In genomic region chr4:15779336-15779735, GRCh38 we compare ENCODE assay signal across 8 cellular contexts. TPM values are rescaled to one million over a fixed set of nuclear protein-coding genes. Genes with fewer than 3 reads are reported as not detected.
A peak's percentile ranks its signal among the peaks of the same experiment; 100 is the strongest.
DNase-seq lines count a peak whose midpoint lies in the region; ATAC-seq and TF ChIP-seq lines count a peak whose summit lies in the region.

No MANE protein-coding gene starts in this region.

- H3K27ac ChIP-seq in OCI-LY7 (ENCODE audit: low read depth, low read length, poor library complexity, severe bottlenecking) (peak overlapping the region; percentile 96), dorsolateral prefrontal cortex (peak overlapping the region in 36 of 59 donors; percentile 16 to 78 (median 54))

- H3K4me3 ChIP-seq in OCI-LY7 (ENCODE audit: low read depth, low read length, poor library complexity, severe bottlenecking), result peak overlapping the region; percentile 76
- peak overlapping the region; percentile 26 to 80 (median 64) for H3K4me3 ChIP-seq in dorsolateral prefrontal cortex
- no peak overlapping the region for H3K4me3 ChIP-seq in lower leg skin (ENCODE audit: low read depth, poor library complexity, severe bottlenecking)

- H3K9me3 ChIP-seq in OCI-LY7 (ENCODE audit: low read length), result peaks cover 30% of the 10 kb centered on the region

- DNase-seq in activated T-cell treated with anti-CD3 and anti-CD28 coated beads, Interleukin-2, amount 50 U/mL, for 72 hours, result no peak
- no peak for DNase-seq in activated T-cell treated with anti-CD3 and anti-CD28 coated beads, Interleukin-2, amount 50 U/mL, for 48 hours
- DNase-seq in OCI-LY7 (ENCODE audit: low spot score), result no peak
- DNase-seq in dorsolateral prefrontal cortex, result peak in 9 of 10 donors; percentile 8 to 67 (median 56)
- peak; percentile 51 to 88 for DNase-seq in lower leg skin (ENCODE audit: low spot score in 2 of 2)
- peak; percentile 48 for DNase-seq in stromal cell of bone marrow (ENCODE audit: low read depth)
- no peak for DNase-seq in KG1 (lab: John Stamatoyannopoulos, UW)
- no peak for DNase-seq in NCI-H2029 (lab: John Stamatoyannopoulos, UW)

- H4K20me1 ChIP-seq in OCI-LY7 (ENCODE audit: insufficient read depth, low read length), result peaks cover 9% of the 10 kb centered on the region; the same call in 1 of the 2 replicates

- peak overlapping the region; percentile 0; the same call in 1 of the 2 replicates for H2AFZ ChIP-seq in OCI-LY7 (ENCODE audit: low read length)

- TF ChIP-seq CTCF in OCI-LY7 (conservative IDR thresholded peaks at IDR 0.05; ENCODE audit: low read length) (peak; percentile 42), dorsolateral prefrontal cortex (IDR thresholded peaks at IDR 0.05 in 54 of 56, conservative IDR thresholded peaks at IDR 0.05 in 2 of 56; ENCODE audit: low read depth in 1 of 56, partially characterized antibody in 56 of 56) (peak in 55 of 56 donors; percentile 16 to 69 (median 47)), lower leg skin (IDR thresholded peaks at IDR 0.05) (no peak)

- H3K9me3 Mint-ChIP-seq in activated T-cell treated with anti-CD3 and anti-CD28 coated beads, Interleukin-2, amount 50 U/mL, for 72 hours, result no peaks in the 10 kb centered on the region

- intact Hi-C loops in OCI-LY7 (cut with micrococcal nuclease; ENCODE audit: unreplicated experiment), result loop anchor here (2.0 to 10.0 kb wide), 4 partner anchors 25 to 1555 kb away; partner anchors contain the start of genes CPEB2 and TAPT1
- intact Hi-C loops in dorsolateral prefrontal cortex (cut with DNase I), result loop anchor here in 1 of 2 donors (5.0 kb wide), 1 partner anchor 42 kb away; no protein-coding TSS in a partner anchor
- intact Hi-C loops in lower leg skin (cut with DNase I; ENCODE audit: low total_unique reads), result no loop called here

- H3K27ac Mint-ChIP-seq in activated T-cell treated with anti-CD3 and anti-CD28 coated beads, Interleukin-2, amount 50 U/mL, for 72 hours, result no peak overlapping the region

- TF ChIP-seq POLR2A in lower leg skin (IDR thresholded peaks at IDR 0.05), result no peak

- H3K27me3 Mint-ChIP-seq in activated T-cell treated with anti-CD3 and anti-CD28 coated beads, Interleukin-2, amount 50 U/mL, for 72 hours (ENCODE audit: low read depth), result peaks cover 36% of the 10 kb centered on the region

- BruUV-seq in OCI-LY7 (replicated peaks; lab: Mats Ljungman, UMichigan), result TSS peak; percentile 61

- H3K27me3 ChIP-seq in dorsolateral prefrontal cortex, result peaks cover 0 to 21% (median 0%) of the 10 kb centered on the region in 45 donors

- H3K4me1 ChIP-seq in OCI-LY7 (ENCODE audit: insufficient read depth, low read length, poor library complexity, severe bottlenecking), result peaks cover 70% of the 10 kb centered on the region

- peaks cover 53% of the 10 kb centered on the region for H3K36me3 ChIP-seq in OCI-LY7 (ENCODE audit: insufficient read depth, low read length)

- WGBS in lower leg skin, 2 donors, result 1% methylated on average over 13 of the region's 13 CpGs

- H3K4me2 ChIP-seq in OCI-LY7 (ENCODE audit: low read length), result peak overlapping the region; percentile 68

- no peaks in the 10 kb centered on the region for H3K9me2 ChIP-seq in OCI-LY7 (ENCODE audit: insufficient read depth, low read length)

- peak overlapping the region; percentile 86 to 90 for H3K4me3 Mint-ChIP-seq in activated T-cell treated with anti-CD3 and anti-CD28 coated beads, Interleukin-2, amount 50 U/mL, for 72 hours

- H3K4me1 Mint-ChIP-seq in activated T-cell treated with anti-CD3 and anti-CD28 coated beads, Interleukin-2, amount 50 U/mL, for 72 hours (ENCODE audit: low read depth), result peaks cover 68% of the 10 kb centered on the region

- no peak for ATAC-seq in activated T-cell treated with anti-CD3 and anti-CD28 coated beads, Interleukin-2, amount 50 U/mL, for 72 hours (replicated peaks in 1 of 2)

- POLR2A ChIA-PET in OCI-LY7 (lab: Charles Lee), result interaction anchor here (0.8 to 2.2 kb wide), 13 partner anchors 8 to 104 kb away, joined by 3 to 14 read pairs (median 5); no protein-coding TSS in a partner anchor

- peaks cover 54% of the 10 kb centered on the region for H3K79me2 ChIP-seq in OCI-LY7 (ENCODE audit: insufficient read depth, low read depth, low read length)

- H3K36me3 Mint-ChIP-seq in activated T-cell treated with anti-CD3 and anti-CD28 coated beads, Interleukin-2, amount 50 U/mL, for 72 hours (ENCODE audit: insufficient read depth in 2 of 2), result peaks cover 18 to 22% of the 10 kb centered on the region in 2 donors

- CTCF ChIA-PET in OCI-LY7 (lab: Charles Lee; ENCODE audit: unreplicated experiment), result interaction anchor here (0.6 to 1.5 kb wide), 3 partner anchors 8 to 22 kb away, joined by 3 to 4 read pairs (median 3); no protein-coding TSS in a partner anchor

RNA-seq across cellular contexts. Expression of gene CD38, which starts 1.2 kb away (rescaled TPM):
- total RNA-seq in activated T-cell treated with anti-CD3 and anti-CD28 coated beads, Interleukin-2, amount 50 U/mL, for 72 hours, result 10 to 100 TPM; 60.2 to 62.9 TPM
- 92.0 and 103 TPM in 2 replicates for total RNA-seq in OCI-LY7 (2014; rRNA removed; shearing (Covaris generic))
- total RNA-seq in OCI-LY7 (2022) (176 and 214 TPM in 2 replicates), dorsolateral prefrontal cortex (10 to 100 TPM in 37 of 120 experiments, 1 to 10 TPM in 83; 1.1 to 23.5 (median 7.0) TPM), lower leg skin (1 to 10 TPM in 1 of 4 donors, under 1 TPM in 3; 0.08 to 1.1 (median 0.21) TPM)

Comparison
In these comparisons a context has a peak if more than half of its experiments do, and no peak if none do; other contexts are left out.
1. DNase-seq: peak in dorsolateral prefrontal cortex (9 of 10), lower leg skin (2 of 2) and stromal cell of bone marrow (single experiment); none in activated T-cell treated with anti-CD3 and anti-CD28 coated beads, Interleukin-2, amount 50 U/mL, for 72 hours (0 of 2), activated T-cell treated with anti-CD3 and anti-CD28 coated beads, Interleukin-2, amount 50 U/mL, for 48 hours (0 of 2), OCI-LY7 (single experiment), KG1 (single experiment) and NCI-H2029 (single experiment).
2. CTCF ChIP-seq: peak in OCI-LY7 (single experiment) and dorsolateral prefrontal cortex (55 of 56); none in lower leg skin (0 of 3).